In the genomic region with DNA sequence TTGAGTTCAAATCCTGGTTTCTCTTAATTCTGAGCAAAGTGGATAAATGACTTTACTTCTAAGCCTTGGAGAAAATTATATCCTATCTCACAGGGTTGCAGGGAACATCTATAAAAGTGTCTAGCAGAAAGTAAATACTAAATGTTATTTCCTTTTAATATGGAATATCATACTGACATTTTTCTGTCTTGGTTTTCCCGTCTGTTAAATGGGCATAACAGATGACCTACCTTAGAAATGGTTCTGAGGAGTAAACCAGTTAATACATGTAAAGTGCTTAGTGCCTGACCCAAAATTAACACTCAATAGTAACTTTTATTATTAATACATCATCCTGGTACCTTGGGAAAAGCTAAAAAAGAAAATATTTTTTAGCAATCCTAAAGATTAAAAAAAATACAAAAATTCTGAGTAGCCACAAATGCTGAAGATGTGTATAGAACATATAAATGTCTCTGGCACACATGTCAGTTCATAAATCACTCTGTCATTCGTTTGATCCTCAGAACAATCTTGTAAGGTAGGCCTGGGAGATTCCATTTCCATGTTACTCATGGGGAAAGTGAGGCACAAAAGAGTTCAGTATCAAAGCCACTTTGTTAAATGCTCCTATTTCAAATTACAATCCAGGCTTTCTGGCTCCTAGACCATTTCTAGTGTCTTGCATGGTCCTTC, we compare ENCODE assay signal across 11 cellular contexts. TPM values are rescaled to one million over a fixed set of nuclear protein-coding genes. Genes with fewer than 3 reads are reported as not detected.
A peak's percentile ranks its signal among the peaks of the same experiment; 100 is the strongest.
DNase-seq lines count a peak whose midpoint lies in the region; ATAC-seq and TF ChIP-seq lines count a peak whose summit lies in the region.
"Had no signal": no experiment of that assay in that cellular context is flagged by ENCODE, and none has a peak within 500 bp of the region (broad histone marks: within the 10 kb centered on the region; RNA-seq: fewer than 3 reads in every experiment).

No MANE protein-coding gene starts in this region.

- CTCF ChIA-PET in CD4-positive, alpha-beta memory T cell (lab: Charles Lee; ENCODE audit: partially characterized antibody) = no interaction called here

- peaks cover 31 to 52% of the 10 kb centered on the region in 2 donors for H3K36me3 Mint-ChIP-seq in CD4-positive, alpha-beta memory T cell
- H3K36me3 Mint-ChIP-seq in chondrocyte (ENCODE audit: low read depth) = peaks cover 24% of the 10 kb centered on the region
- peaks cover 30% of the 10 kb centered on the region for H3K36me3 Mint-ChIP-seq in natural killer cell treated with Interleukin-12 subunit alpha and Interleukin-12 subunit beta and Interleukin-15 and Interleukin-18, amount 100 ng/mL, for 72 hours

- H3K27me3 Mint-ChIP-seq in CD4-positive, alpha-beta memory T cell = no peaks in the 10 kb centered on the region
- no peaks in the 10 kb centered on the region for H3K27me3 Mint-ChIP-seq in chondrocyte (ENCODE audit: low read depth)
- no peaks in the 10 kb centered on the region for H3K27me3 Mint-ChIP-seq in natural killer cell treated with Interleukin-12 subunit alpha and Interleukin-12 subunit beta and Interleukin-15 and Interleukin-18, amount 100 ng/mL, for 72 hours

- no peaks in the 10 kb centered on the region for H3K9me2 ChIP-seq in Karpas-422 (replicated peaks; ENCODE audit: insufficient read depth, low read length)

- intact Hi-C loops in CD4-positive, alpha-beta memory T cell (cut with micrococcal nuclease) = loop anchor here (5.0 kb wide), 1 partner anchor 1304 kb away; a partner anchor contains a TSS
- intact Hi-C loops in Right ventricle myocardium superior (cut with DNase I) = no loop called here

- H2AFZ ChIP-seq in Karpas-422 (ENCODE audit: low read length) = no peak overlapping the region

- H3K4me1 Mint-ChIP-seq in CD4-positive, alpha-beta memory T cell = peaks cover 27 to 43% (median 33%) of the 10 kb centered on the region in 4 donors
- peaks cover 30% of the 10 kb centered on the region for H3K4me1 Mint-ChIP-seq in chondrocyte (ENCODE audit: low read depth)
- peaks cover 26 to 41% of the 10 kb centered on the region in 2 donors for H3K4me1 Mint-ChIP-seq in natural killer cell treated with Interleukin-12 subunit alpha and Interleukin-12 subunit beta and Interleukin-15 and Interleukin-18, amount 100 ng/mL, for 72 hours (ENCODE audit: low read depth in 2 of 2)

- TF ChIP-seq CTCF in chondrocyte (IDR thresholded peaks at IDR 0.05) = no peak

- POLR2A ChIA-PET in CD4-positive, alpha-beta memory T cell (lab: Charles Lee; ENCODE audit: partially characterized antibody) = interaction anchor here (1.3 kb wide), 1 partner anchor 136 kb away, joined by 3 read pairs; a partner anchor contains a TSS

- H3K4me2 ChIP-seq in Karpas-422 (ENCODE audit: low read depth, low read length, poor library complexity, severe bottlenecking) = peak overlapping the region; percentile 94

- peak overlapping the region; percentile 86 for H3K27ac ChIP-seq in CD4-positive, alpha-beta memory T cell (ENCODE audit: low read depth, low read length)
- no peak overlapping the region for H3K27ac ChIP-seq in Karpas-422 (ENCODE audit: low read length)

- DNase-seq in CD4-positive, alpha-beta memory T cell = no peak
- DNase-seq in Karpas-422 (no peak), chondrocyte (ENCODE audit: low spot score) (no peak), NCI-H345 (lab: John Stamatoyannopoulos, UW) (no peak), superior temporal gyrus (ENCODE audit: extremely low spot score) (no peak), inferior parietal cortex (ENCODE audit: extremely low spot score) (no peak), Right ventricle myocardium superior (no peak)
- no peak for DNase-seq in natural killer cell treated with Interleukin-12 subunit alpha and Interleukin-12 subunit beta and Interleukin-15 and Interleukin-18, amount 100 ng/mL, for 72 hours (ENCODE audit: low spot score)
- DNase-seq: SHP77 treated with DMSO at 0.1 percent for 48 hours had no signal

- peaks cover 19% of the 10 kb centered on the region for H4K20me1 ChIP-seq in Karpas-422 (ENCODE audit: insufficient read depth, low read depth, low read length)

- no peaks in the 10 kb centered on the region for H3K9me3 ChIP-seq in CD4-positive, alpha-beta memory T cell (ENCODE audit: control insufficient read depth in 1 of 2, low read length in 2 of 2)
- no peaks in the 10 kb centered on the region for H3K9me3 ChIP-seq in Karpas-422 (ENCODE audit: low read length)
- H3K9me3 ChIP-seq: ascending aorta had no signal

- peaks cover 0 to 4% (median 0%) of the 10 kb centered on the region in 8 donors for H3K9me3 Mint-ChIP-seq in CD4-positive, alpha-beta memory T cell
- H3K9me3 Mint-ChIP-seq in chondrocyte (ENCODE audit: low read depth) = no peaks in the 10 kb centered on the region
- H3K9me3 Mint-ChIP-seq in natural killer cell treated with Interleukin-12 subunit alpha and Interleukin-12 subunit beta and Interleukin-15 and Interleukin-18, amount 100 ng/mL, for 72 hours = no peaks in the 10 kb centered on the region

- H3K4me3 ChIP-seq in CD4-positive, alpha-beta memory T cell (ENCODE audit: low read length in 2 of 2) = no peak overlapping the region
- H3K4me3 ChIP-seq in Karpas-422 (ENCODE audit: low read length) = peak overlapping the region; percentile 94

- H3K4me1 ChIP-seq in CD4-positive, alpha-beta memory T cell (ENCODE audit: insufficient read depth, low read length) = peaks cover 29% of the 10 kb centered on the region
- peaks cover 30% of the 10 kb centered on the region for H3K4me1 ChIP-seq in Karpas-422 (ENCODE audit: low read length)

- H3K79me2 ChIP-seq in Karpas-422 (ENCODE audit: low read length) = peaks cover 73% of the 10 kb centered on the region

- H3K27ac Mint-ChIP-seq in CD4-positive, alpha-beta memory T cell = peak overlapping the region in 4 of 7 donors; percentile 94 to 100 (median 100)
- no peak overlapping the region for H3K27ac Mint-ChIP-seq in chondrocyte (ENCODE audit: unreplicated experiment)
- H3K27ac Mint-ChIP-seq in natural killer cell treated with Interleukin-12 subunit alpha and Interleukin-12 subunit beta and Interleukin-15 and Interleukin-18, amount 100 ng/mL, for 72 hours = peak overlapping the region; percentile 98

- ATAC-seq in natural killer cell treated with Interleukin-12 subunit alpha and Interleukin-12 subunit beta and Interleukin-15 and Interleukin-18, amount 100 ng/mL, for 72 hours = no peak
- no peak for ATAC-seq in Right ventricle myocardium superior (ENCODE audit: poor library complexity)

- H3K36me3 ChIP-seq in CD4-positive, alpha-beta memory T cell (ENCODE audit: insufficient read depth, low read length) = peaks cover 23% of the 10 kb centered on the region
- peaks cover 35% of the 10 kb centered on the region for H3K36me3 ChIP-seq in Karpas-422 (ENCODE audit: insufficient read depth, low read length)

- peak overlapping the region; percentile 87 for H3K9ac ChIP-seq in Karpas-422 (ENCODE audit: low read length)

- peak overlapping the region in 6 of 8 donors; percentile 100 for H3K4me3 Mint-ChIP-seq in CD4-positive, alpha-beta memory T cell
- peak overlapping the region; percentile 100 for H3K4me3 Mint-ChIP-seq in chondrocyte (ENCODE audit: unreplicated experiment)
- H3K4me3 Mint-ChIP-seq in natural killer cell treated with Interleukin-12 subunit alpha and Interleukin-12 subunit beta and Interleukin-15 and Interleukin-18, amount 100 ng/mL, for 72 hours = peak overlapping the region; percentile 100

- H3K27me3 ChIP-seq in CD4-positive, alpha-beta memory T cell (ENCODE audit: insufficient read depth, low read length) = no peaks in the 10 kb centered on the region
- no peaks in the 10 kb centered on the region for H3K27me3 ChIP-seq in Karpas-422 (ENCODE audit: low read length)
- H3K27me3 ChIP-seq: ascending aorta had no signal

RNA-seq across cellular contexts. Expression of a gene that starts 1.3 kb away (rescaled TPM):
- 10 to 100 TPM; 18.6 to 22.5 TPM for total RNA-seq in CD4-positive, alpha-beta memory T cell
- polyA plus RNA-seq in CD4-positive, alpha-beta memory T cell = 1 to 10 TPM; 7.6 to 8.4 TPM
- 33.9 and 39.0 TPM in 2 replicates for total RNA-seq in Karpas-422 (2014; rRNA removed; shearing (Covaris generic); ENCODE audit: low replicate concordance)
- 21.2 to 24.3 TPM (median 21.9 TPM) in 3 replicates for total RNA-seq in chondrocyte
- 10 to 100 TPM; 19.0 to 22.0 TPM for total RNA-seq in natural killer cell treated with Interleukin-12 subunit alpha and Interleukin-12 subunit beta and Interleukin-15 and Interleukin-18, amount 100 ng/mL, for 72 hours
- 10.9 TPM for total RNA-seq in Right ventricle myocardium superior

RNA-seq across cellular contexts. Expression of a gene that starts 1.8 kb away (rescaled TPM):
- total RNA-seq in CD4-positive, alpha-beta memory T cell = 10 to 100 TPM; 88.5 to 89.9 TPM
- 100 to 1,000 TPM in 1 of 2 donors, 10 to 100 TPM in 1; 95.6 to 134 TPM for polyA plus RNA-seq in CD4-positive, alpha-beta memory T cell
- total RNA-seq in Karpas-422 (2014; rRNA removed; shearing (Covaris generic); ENCODE audit: low replicate concordance) = 200 and 369 TPM in 2 replicates
- total RNA-seq in chondrocyte (85.0 to 107 TPM (median 85.7 TPM) in 3 replicates), Right ventricle myocardium superior (205 TPM)
- 100 to 1,000 TPM; 214 to 245 TPM for total RNA-seq in natural killer cell treated with Interleukin-12 subunit alpha and Interleukin-12 subunit beta and Interleukin-15 and Interleukin-18, amount 100 ng/mL, for 72 hours

RNA-seq across cellular contexts. Expression of a gene that starts 32.8 kb away (rescaled TPM):
- total RNA-seq in CD4-positive, alpha-beta memory T cell = 1 to 10 TPM; 1.1 TPM
- not detected for polyA plus RNA-seq in CD4-positive, alpha-beta memory T cell
- 0.60 and 0.97 TPM in 2 replicates for total RNA-seq in Karpas-422 (2014; rRNA removed; shearing (Covaris generic); ENCODE audit: low replicate concordance)
- total RNA-seq in chondrocyte (0.18 to 0.37 TPM (median 0.27 TPM) in 3 replicates), Right ventricle myocardium superior (not detected)
- 1 to 10 TPM in 1 of 2 donors, under 1 TPM in 1; 0.45 to 1.3 TPM for total RNA-seq in natural killer cell treated with Interleukin-12 subunit alpha and Interleukin-12 subunit beta and Interleukin-15 and Interleukin-18, amount 100 ng/mL, for 72 hours
- total RNA-seq: ascending aorta, H4 had no signal

RNA-seq across cellular contexts. Expression of a gene that starts 42.5 kb away (rescaled TPM):
- total RNA-seq in CD4-positive, alpha-beta memory T cell = not detected
- polyA plus RNA-seq in CD4-positive, alpha-beta memory T cell = not detected
- 0.11 and 0.89 TPM in 2 replicates for total RNA-seq in Karpas-422 (2014; rRNA removed; shearing (Covaris generic); ENCODE audit: low replicate concordance)
- total RNA-seq in chondrocyte (0.20 to 0.26 TPM in 2 of 3 replicates, not detected in the other), Right ventricle myocardium superior (not detected)
- under 1 TPM; 0.14 to 0.36 TPM for total RNA-seq in natural killer cell treated with Interleukin-12 subunit alpha and Interleukin-12 subunit beta and Interleukin-15 and Interleukin-18, amount 100 ng/mL, for 72 hours
- total RNA-seq: ascending aorta, H4 had no signal
